1 cellular context compared by ENCODE assay signal in genomic region chr4:42488114-42488513, GRCh38.
TF ChIP-seq lines count a peak whose summit lies in the region.

No MANE protein-coding gene starts in this region.

TF ChIP-seq in GM12878, 131 proteins besides CTCF, POLR2A, EP300 and RAD21 (continued from another document):
- TF ChIP-seq SMAD5 (IDR thresholded peaks at IDR 0.05; ENCODE audit: low read depth) (no peak), SPI1 (IDR thresholded peaks at IDR 0.05; ENCODE audit: borderline replicate concordance, insufficient read depth, low read depth, low read length) (peak; percentile 95), ZBTB11 (CRISPR knock-in tag; IDR thresholded peaks at IDR 0.05) (no peak), CREB1 (IDR thresholded peaks at IDR 0.05; ENCODE audit: low read depth) (peak; percentile 57; the same call in 1 of the 2 replicates), TCF3 (IDR thresholded peaks at IDR 0.05; ENCODE audit: borderline replicate concordance, insufficient read depth, low read depth, low read length) (no peak), NFIC (IDR thresholded peaks at IDR 0.05; ENCODE audit: low read depth, low read length) (peak; percentile 81; the same call in 1 of the 2 replicates), ATF7 (IDR thresholded peaks at IDR 0.05; ENCODE audit: low read depth) (peak; percentile 80), ZNF384 (IDR thresholded peaks at IDR 0.05; ENCODE audit: borderline replicate concordance, low read depth, low read length) (peak; percentile 88), SUPT20H (IDR thresholded peaks at IDR 0.05; ENCODE audit: borderline replicate concordance, control insufficient read depth, low read depth, low read length) (no peak), MTA3 (IDR thresholded peaks at IDR 0.05; ENCODE audit: borderline replicate concordance, low read length) (0 out of 2 replicates have a peak, but pooled peaks have one; percentile 81), ZNF217 (IDR thresholded peaks at IDR 0.05) (peak; percentile 32; the same call in 1 of the 2 replicates), JUNB (IDR thresholded peaks at IDR 0.05) (peak; percentile 69), CHD1 (IDR thresholded peaks at IDR 0.05; ENCODE audit: low read depth, low read length) (no peak), IKZF2 (IDR thresholded peaks at IDR 0.05) (peak; percentile 35 to 53; a peak in 2 of 4 replicates), ZZZ3 (IDR thresholded peaks at IDR 0.05; ENCODE audit: control insufficient read depth, insufficient read length, low read depth) (no peak), YY1 (IDR thresholded peaks at IDR 0.05; ENCODE audit: low read depth, low read length) (no peak), SMARCA5 (IDR thresholded peaks at IDR 0.05) (peak; percentile 81), NR2F1 (conservative IDR thresholded peaks at IDR 0.05) (no peak), CBFB (IDR thresholded peaks at IDR 0.05; ENCODE audit: low read depth) (peak; percentile 70; the same call in 1 of the 2 replicates), ATF2 (IDR thresholded peaks at IDR 0.05; ENCODE audit: low read length) (peak; percentile 68; the same call in 1 of the 2 replicates), TCF7 (IDR thresholded peaks at IDR 0.05; ENCODE audit: borderline replicate concordance) (peak; percentile 81), IRF4 (IDR thresholded peaks at IDR 0.05; ENCODE audit: low read depth, low read length) (peak; percentile 83), MYC (IDR thresholded peaks at IDR 0.05; ENCODE audit: insufficient read depth, insufficient read length, insufficient replicate concordance, low read length, severe bottlenecking) (no peak), SMAD1 (IDR thresholded peaks at IDR 0.05; ENCODE audit: low read depth, partially characterized antibody) (no peak), E2F8 (IDR thresholded peaks at IDR 0.05; ENCODE audit: low read depth, partially characterized antibody) (no peak), POLR2AphosphoS2 (IDR thresholded peaks at IDR 0.05; ENCODE audit: low read depth, low read length) (no peak), MEF2A (IDR thresholded peaks at IDR 0.05; ENCODE audit: insufficient read depth, low read depth, low read length) (0 out of 2 replicates have a peak, but pooled peaks have one; percentile 40), CREM (IDR thresholded peaks at IDR 0.05; ENCODE audit: low read depth) (peak; percentile 75), ZNF274 (IDR thresholded peaks at IDR 0.05; ENCODE audit: insufficient read depth, insufficient read length) (no peak), ZBTB33 (IDR thresholded peaks at IDR 0.05) (no peak), ETV6 (conservative IDR thresholded peaks at IDR 0.05 in 1 of 2, IDR thresholded peaks at IDR 0.05 in 1 of 2; ENCODE audit: borderline replicate concordance in 1 of 2, low read depth in 1 of 2) (peak in 1 of 2 experiments; percentile 24; a peak in 1 of 4 replicates)
TF ChIP-seq in GM12878: peak in this region for 27.
